In the genomic region with DNA sequence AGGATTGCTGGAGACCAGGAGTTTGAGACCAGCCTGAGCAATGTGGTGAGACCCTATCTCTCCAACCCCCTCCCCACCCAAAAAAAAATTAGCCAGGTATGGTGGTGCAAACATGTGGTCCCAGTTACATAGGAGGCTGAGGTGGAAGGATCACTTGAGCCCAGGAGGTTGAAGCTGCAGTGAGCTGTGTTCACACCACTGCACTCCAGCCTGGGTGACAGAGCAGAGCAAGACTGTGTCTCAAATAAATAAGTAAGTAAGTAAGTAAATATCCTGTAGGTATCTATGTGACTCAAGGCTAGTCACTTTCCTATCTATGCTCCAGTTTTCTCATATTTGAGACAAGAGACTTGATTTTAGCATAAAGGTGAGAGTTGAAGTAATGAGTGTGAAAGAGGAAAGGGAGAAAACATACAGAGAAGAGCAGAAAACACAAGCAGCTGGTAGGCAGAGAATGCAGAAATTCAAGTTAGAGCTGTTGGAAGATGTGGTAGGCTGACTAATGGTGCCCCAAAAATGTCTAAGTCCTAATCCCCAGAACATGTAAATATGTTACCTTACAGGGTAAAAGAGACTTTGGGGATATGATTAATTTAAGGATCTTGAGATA, we compare ENCODE assay signal across 24 cellular contexts.
"Had no signal": no experiment of that assay in that cellular context is flagged by ENCODE, and none has a peak within 500 bp of the region (broad histone marks: within the 10 kb centered on the region; RNA-seq: fewer than 3 reads in every experiment).

No MANE protein-coding gene starts in this region.

- H3K4me3 ChIP-seq: mucosa of descending colon, sigmoid colon, smooth muscle cell, testis, upper lobe of left lung had no signal

- H3K4me3 Mint-ChIP-seq: activated naive CD8-positive, alpha-beta T cell treated with anti-CD3 and anti-CD28 coated beads, Interleukin-2, amount 10 ng/mL, durations not matched to agents 7 days and 5 days; activated T-cell treated with anti-CD3 and anti-CD28 coated beads, Interleukin-2, amount 50 U/mL, for 24 hours had no signal

- H3K36me3 ChIP-seq: sigmoid colon, upper lobe of left lung had no signal

- H3K4me2 ChIP-seq: smooth muscle cell had no signal

- H3K27me3 Mint-ChIP-seq: activated naive CD8-positive, alpha-beta T cell treated with anti-CD3 and anti-CD28 coated beads, Interleukin-2, amount 10 ng/mL, durations not matched to agents 7 days and 5 days; activated T-cell treated with anti-CD3 and anti-CD28 coated beads, Interleukin-2, amount 50 U/mL, for 24 hours had no signal

- H3K9me3 Mint-ChIP-seq: activated naive CD8-positive, alpha-beta T cell treated with anti-CD3 and anti-CD28 coated beads, Interleukin-2, amount 10 ng/mL, durations not matched to agents 7 days and 5 days; activated T-cell treated with anti-CD3 and anti-CD28 coated beads, Interleukin-2, amount 50 U/mL, for 24 hours; activated T-helper 2 cell treated with anti-CD3 and anti-CD28 coated beads, Interferon-gamma antibody, Interleukin-2, Interleukin-4, amounts not matched to agents 10 μg/mL and 5 μg/mL and 100 μg/mL, durations not matched to agents 14 hours and 24 hours and 36 hours had no signal

- H3K27me3 ChIP-seq: sigmoid colon, testis, upper lobe of left lung had no signal

- H3K36me3 Mint-ChIP-seq: activated naive CD8-positive, alpha-beta T cell treated with anti-CD3 and anti-CD28 coated beads, Interleukin-2, amount 10 ng/mL, durations not matched to agents 7 days and 5 days had no signal

- ATAC-seq: mucosa of descending colon had no signal

- H3K27ac ChIP-seq: sigmoid colon, testis, upper lobe of left lung, WERI-Rb-1 had no signal

- DNase-seq: activated CD4-positive, alpha-beta T cell treated with anti-CD3 and anti-CD28 coated beads, Interleukin-2, amount 50 U/mL, for 4 hours; activated CD8-positive, alpha-beta memory T cell treated with anti-CD3 and anti-CD28 coated beads for 24 hours; activated CD8-positive, alpha-beta memory T cell treated with anti-CD3 and anti-CD28 coated beads, Interleukin-2, amount 50 U/mL, for 4 hours; activated naive CD4-positive, alpha-beta T cell; activated naive CD8-positive, alpha-beta T cell treated with anti-CD3 and anti-CD28 coated beads, Interleukin-2, amount 10 ng/mL, durations not matched to agents 7 days and 5 days; activated T-cell treated with anti-CD3 and anti-CD28 coated beads, Interleukin-2, amount 50 U/mL, for 24 hours; amygdala; erythroblast; foreskin melanocyte; glutamatergic neuron; hypothalamus; mucosa of descending colon; posterior cingulate gyrus; retina; sigmoid colon; stimulated activated CD4-positive, alpha-beta T cell treated with anti-CD3 and anti-CD28 coated beads, Interleukin-2, amount 100 ng/mL, for 48 hours; stimulated activated naive CD4-positive, alpha-beta T cell; T-helper 1 cell; testis; upper lobe of left lung; WERI-Rb-1 had no signal

- H3K27ac Mint-ChIP-seq: activated naive CD8-positive, alpha-beta T cell treated with anti-CD3 and anti-CD28 coated beads, Interleukin-2, amount 10 ng/mL, durations not matched to agents 7 days and 5 days; activated T-cell treated with anti-CD3 and anti-CD28 coated beads, Interleukin-2, amount 50 U/mL, for 24 hours; activated T-helper 2 cell treated with anti-CD3 and anti-CD28 coated beads, Interferon-gamma antibody, Interleukin-2, Interleukin-4, amounts not matched to agents 10 μg/mL and 5 μg/mL and 100 μg/mL, durations not matched to agents 14 hours and 24 hours and 36 hours had no signal

- H3K9me3 ChIP-seq: mucosa of descending colon, sigmoid colon, testis, upper lobe of left lung had no signal

- FAIRE-seq: TTC549 had no signal
